1 cellular context compared by ENCODE assay signal in genomic region chr12:58959639-58960300, GRCh38.
TF ChIP-seq lines count a peak whose summit lies in the region.

No MANE protein-coding gene starts in this region.

TF ChIP-seq in HEK293, 187 proteins besides CTCF, POLR2A, EP300 and RAD21 (continued from another document):
- peak; percentile 90 for TF ChIP-seq ATF2 (tag by site-specific recombination; IDR thresholded peaks at IDR 0.05; ENCODE audit: low read depth)
